ENCODE assay signal across 1 cellular context in genomic region chr4:628821-629635, GRCh38.
TF ChIP-seq lines count a peak whose summit lies in the region.

No MANE protein-coding gene starts in this region.

TF ChIP-seq in HepG2, 621 proteins besides CTCF, POLR2A, EP300 and RAD21:
- TF ChIP-seq MTA1 (CRISPR knock-in tag; IDR thresholded peaks at IDR 0.05; ENCODE audit: borderline replicate concordance): no peak
- no peak for TF ChIP-seq MEIS2 (CRISPR knock-in tag; IDR thresholded peaks at IDR 0.05)
- TF ChIP-seq TCF7L2 (IDR thresholded peaks at IDR 0.05; ENCODE audit: low read depth, low read length): no peak
- no peak for TF ChIP-seq GLMP (CRISPR knock-in tag; IDR thresholded peaks at IDR 0.05; ENCODE audit: borderline replicate concordance)
- no peak for TF ChIP-seq PPARG (CRISPR knock-in tag; conservative IDR thresholded peaks at IDR 0.05)
- no peak for TF ChIP-seq ZBTB49 (CRISPR knock-in tag; IDR thresholded peaks at IDR 0.05; ENCODE audit: borderline replicate concordance)
- TF ChIP-seq ZNF607 (CRISPR knock-in tag; IDR thresholded peaks at IDR 0.05; ENCODE audit: borderline replicate concordance): no peak
- no peak for TF ChIP-seq ZBTB33 (CRISPR knock-in tag; IDR thresholded peaks at IDR 0.05)
- no peak for TF ChIP-seq POLR2AphosphoS2 (IDR thresholded peaks at IDR 0.05; ENCODE audit: low read depth, low read length)
- no peak for TF ChIP-seq RAD51 (IDR thresholded peaks at IDR 0.05; ENCODE audit: borderline replicate concordance)
